25 cellular contexts compared by ENCODE assay signal in genomic region chr3:27585429-27585828, GRCh38.
"Had no signal": no experiment of that assay in that cellular context is flagged by ENCODE, and none has a peak within 500 bp of the region (broad histone marks: within the 10 kb centered on the region; RNA-seq: fewer than 3 reads in every experiment).

No MANE protein-coding gene starts in this region.

- H3K27ac ChIP-seq: dorsolateral prefrontal cortex, ovary, right lobe of liver, stomach, testis, upper lobe of left lung had no signal

- H3K27me3 ChIP-seq: dorsolateral prefrontal cortex, ovary, right lobe of liver, stomach, testis, upper lobe of left lung had no signal

- H3K4me1 ChIP-seq: right lobe of liver had no signal

- H3K9me3 ChIP-seq: ovary, right lobe of liver, stomach, testis, upper lobe of left lung had no signal

- DNase-seq: activated CD4-positive, alpha-beta T cell treated with anti-CD3 and anti-CD28 coated beads, Interleukin-2, amount 10 ng/mL, durations not matched to agents 7 days and 5 days; activated CD8-positive, alpha-beta T cell treated with anti-CD3 and anti-CD28 coated beads, Interleukin-2, amount 10 ng/mL, durations not matched to agents 7 days and 5 days; activated naive CD4-positive, alpha-beta T cell treated with Interleukin-2 at 50 U/mL for 16 hours; activated naive CD8-positive, alpha-beta T cell treated with anti-CD3 and anti-CD28 coated beads, Interleukin-2, amount 10 ng/mL, durations not matched to agents 7 days and 5 days; activated T-cell treated with anti-CD3 and anti-CD28 coated beads, Interleukin-2, amount 50 U/mL, for 24 hours; amygdala; central memory CD4-positive, alpha-beta T cell; dorsolateral prefrontal cortex; foreskin fibroblast; hypothalamus; kidney; left ventricle myocardium superior; natural killer cell; ovary; right lobe of liver; stimulated activated CD4-positive, alpha-beta T cell treated with anti-CD3 and anti-CD28 coated beads, Interleukin-4, amount 100 ng/mL, for 1 hour; stomach; testis; upper lobe of left lung had no signal

- ATAC-seq: activated CD4-positive, CD25-positive, alpha-beta regulatory T cell treated with anti-CD3 and anti-CD28 coated beads, Interleukin-2, amount 50 U/mL, for 24 hours; activated CD8-positive, alpha-beta T cell treated with anti-CD3 and anti-CD28 coated beads, Interleukin-2, amount 10 ng/mL, durations not matched to agents 7 days and 5 days; left ventricle myocardium superior; natural killer cell had no signal

- H3K36me3 ChIP-seq: ovary, right lobe of liver, stomach, upper lobe of left lung had no signal

- H3K9me3 Mint-ChIP-seq: activated T-cell treated with anti-CD3 and anti-CD28 coated beads, Interleukin-2, amount 50 U/mL, for 24 hours; activated T-helper 2 cell treated with anti-CD3 and anti-CD28 coated beads, Interferon-gamma antibody, Interleukin-2, Interleukin-4, amounts not matched to agents 10 μg/mL and 5 μg/mL and 100 μg/mL, durations not matched to agents 14 hours and 24 hours and 36 hours; natural killer cell; T-helper 1 cell treated with Interleukin-12 subunit alpha and Interleukin-12 subunit beta and Interleukin-4 antibody, amounts not matched to agents 30 μg/mL and 1 μg/mL, for 36 hours had no signal

- H3K4me3 Mint-ChIP-seq: activated CD4-positive, alpha-beta T cell treated with anti-CD3 and anti-CD28 coated beads, Interleukin-2, amount 10 ng/mL, durations not matched to agents 7 days and 5 days; activated CD8-positive, alpha-beta T cell treated with anti-CD3 and anti-CD28 coated beads, Interleukin-2, amount 10 ng/mL, durations not matched to agents 7 days and 5 days; activated naive CD8-positive, alpha-beta T cell treated with anti-CD3 and anti-CD28 coated beads, Interleukin-2, amount 10 ng/mL, durations not matched to agents 7 days and 5 days; activated T-cell treated with anti-CD3 and anti-CD28 coated beads, Interleukin-2, amount 50 U/mL, for 24 hours; brain; memory B cell; natural killer cell; T-helper 1 cell treated with Interleukin-12 subunit alpha and Interleukin-12 subunit beta and Interleukin-4 antibody, amounts not matched to agents 30 μg/mL and 1 μg/mL, for 36 hours had no signal

- H3K4me3 ChIP-seq: dorsolateral prefrontal cortex, ovary, right lobe of liver, smooth muscle cell, stomach, testis, upper lobe of left lung had no signal

- H3K27ac Mint-ChIP-seq: activated CD4-positive, alpha-beta T cell treated with anti-CD3 and anti-CD28 coated beads, Interleukin-2, amount 10 ng/mL, durations not matched to agents 7 days and 5 days; activated CD8-positive, alpha-beta T cell treated with anti-CD3 and anti-CD28 coated beads, Interleukin-2, amount 10 ng/mL, durations not matched to agents 7 days and 5 days; activated naive CD8-positive, alpha-beta T cell treated with anti-CD3 and anti-CD28 coated beads, Interleukin-2, amount 10 ng/mL, durations not matched to agents 7 days and 5 days; activated T-cell treated with anti-CD3 and anti-CD28 coated beads, Interleukin-2, amount 50 U/mL, for 24 hours; activated T-helper 2 cell treated with anti-CD3 and anti-CD28 coated beads, Interferon-gamma antibody, Interleukin-2, Interleukin-4, amounts not matched to agents 10 μg/mL and 5 μg/mL and 100 μg/mL, durations not matched to agents 14 hours and 24 hours and 36 hours; brain; memory B cell; natural killer cell; T-helper 1 cell treated with Interleukin-12 subunit alpha and Interleukin-12 subunit beta and Interleukin-4 antibody, amounts not matched to agents 30 μg/mL and 1 μg/mL, for 36 hours had no signal

- H3K27me3 Mint-ChIP-seq: activated CD4-positive, alpha-beta T cell treated with anti-CD3 and anti-CD28 coated beads, Interleukin-2, amount 10 ng/mL, durations not matched to agents 7 days and 5 days; activated naive CD8-positive, alpha-beta T cell treated with anti-CD3 and anti-CD28 coated beads, Interleukin-2, amount 10 ng/mL, durations not matched to agents 7 days and 5 days; activated T-cell treated with anti-CD3 and anti-CD28 coated beads, Interleukin-2, amount 50 U/mL, for 24 hours; memory B cell had no signal

- H3K36me3 Mint-ChIP-seq: activated naive CD8-positive, alpha-beta T cell treated with anti-CD3 and anti-CD28 coated beads, Interleukin-2, amount 10 ng/mL, durations not matched to agents 7 days and 5 days; brain; memory B cell; natural killer cell had no signal

- H3K4me2 ChIP-seq: smooth muscle cell had no signal
